In the genomic region with DNA sequence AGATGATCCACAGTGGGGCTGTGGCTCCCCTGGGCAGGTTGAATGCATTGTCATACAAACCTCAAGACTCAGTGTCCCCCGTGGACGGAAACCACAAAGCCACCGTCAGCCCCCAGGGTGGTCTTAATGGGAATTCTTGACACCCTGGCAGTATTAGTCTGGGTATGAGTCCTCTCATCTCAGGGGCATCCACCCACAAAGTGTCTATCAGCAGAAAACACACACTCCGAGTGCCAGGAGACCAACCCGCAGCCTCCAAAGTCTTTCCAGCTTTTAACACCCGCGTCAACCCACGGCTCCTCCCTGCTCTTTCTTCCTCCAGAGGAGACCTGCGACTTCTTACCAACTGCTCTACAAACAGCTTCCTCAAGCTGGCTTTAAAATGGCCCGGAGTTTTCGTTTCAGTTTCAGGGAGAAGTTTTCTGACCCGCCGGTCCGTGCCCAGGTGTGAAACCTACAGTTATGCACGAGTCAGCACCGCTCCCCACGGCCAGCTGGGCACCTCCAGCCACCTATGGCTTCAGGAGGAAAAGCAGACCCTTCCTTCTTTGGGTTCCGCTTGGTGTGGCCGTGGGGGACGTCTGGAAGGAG, we compare ENCODE assay signal across 1 cellular context.
TF ChIP-seq lines count a peak whose summit lies in the region.

No MANE protein-coding gene starts in this region.

TF ChIP-seq in SK-N-SH, 30 proteins besides CTCF, POLR2A, EP300 and RAD21 (continued from another document):
- TF ChIP-seq, protein P1, sequence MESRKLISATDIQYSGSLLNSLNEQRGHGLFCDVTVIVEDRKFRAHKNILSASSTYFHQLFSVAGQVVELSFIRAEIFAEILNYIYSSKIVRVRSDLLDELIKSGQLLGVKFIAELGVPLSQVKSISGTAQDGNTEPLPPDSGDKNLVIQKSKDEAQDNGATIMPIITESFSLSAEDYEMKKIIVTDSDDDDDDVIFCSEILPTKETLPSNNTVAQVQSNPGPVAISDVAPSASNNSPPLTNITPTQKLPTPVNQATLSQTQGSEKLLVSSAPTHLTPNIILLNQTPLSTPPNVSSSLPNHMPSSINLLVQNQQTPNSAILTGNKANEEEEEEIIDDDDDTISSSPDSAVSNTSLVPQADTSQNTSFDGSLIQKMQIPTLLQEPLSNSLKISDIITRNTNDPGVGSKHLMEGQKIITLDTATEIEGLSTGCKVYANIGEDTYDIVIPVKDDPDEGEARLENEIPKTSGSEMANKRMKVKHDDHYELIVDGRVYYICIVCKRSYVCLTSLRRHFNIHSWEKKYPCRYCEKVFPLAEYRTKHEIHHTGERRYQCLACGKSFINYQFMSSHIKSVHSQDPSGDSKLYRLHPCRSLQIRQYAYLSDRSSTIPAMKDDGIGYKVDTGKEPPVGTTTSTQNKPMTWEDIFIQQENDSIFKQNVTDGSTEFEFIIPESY (IDR thresholded peaks at IDR 0.05; ENCODE audit: borderline replicate concordance, low read depth): no peak
- TF ChIP-seq JUND (IDR thresholded peaks at IDR 0.05) (no peak), YY1 (IDR thresholded peaks at IDR 0.05; ENCODE audit: low read depth) (no peak), CHD2 (IDR thresholded peaks at IDR 0.05; ENCODE audit: low read length, partially characterized antibody) (no peak), NFIC (IDR thresholded peaks at IDR 0.05; ENCODE audit: borderline replicate concordance) (no peak), GATA2 (CRISPR knock-in tag; IDR thresholded peaks at IDR 0.05) (no peak), ELF1 (IDR thresholded peaks at IDR 0.05) (no peak), IRF3 (IDR thresholded peaks at IDR 0.05; ENCODE audit: low read depth, low read length) (no peak), SIN3A (IDR thresholded peaks at IDR 0.05; ENCODE audit: borderline replicate concordance, low read depth, low read length) (no peak), NRF1 (IDR thresholded peaks at IDR 0.05; ENCODE audit: low read depth, low read length) (no peak), EZH2phosphoT487 (IDR thresholded peaks at IDR 0.05; ENCODE audit: borderline replicate concordance, low read depth) (no peak)
- TF ChIP-seq, protein P2, sequence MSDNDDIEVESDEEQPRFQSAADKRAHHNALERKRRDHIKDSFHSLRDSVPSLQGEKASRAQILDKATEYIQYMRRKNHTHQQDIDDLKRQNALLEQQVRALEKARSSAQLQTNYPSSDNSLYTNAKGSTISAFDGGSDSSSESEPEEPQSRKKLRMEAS (IDR thresholded peaks at IDR 0.05; ENCODE audit: low read depth): no peak
